ENCODE assay signal across 7 cellular contexts in genomic region chr4:70993181-70994068, GRCh38.
DNase-seq lines count a peak whose midpoint lies in the region; ATAC-seq lines count a peak whose summit lies in the region.

TSS of gene DCK (plus strand) at chr4:70993649. CDS start at chr4:70993836, 187 bp downstream.

- ATAC-seq in GM18508 (IDR thresholded peaks at IDR 0.05; ENCODE audit: insufficient read depth, unreplicated experiment) (peak; percentile 40), HG02970 (IDR thresholded peaks at IDR 0.05; ENCODE audit: low FRiP score, unreplicated experiment) (peak; percentile 85)

- DNase-seq in NCI-H187 treated with DMSO at 0.1 percent for 48 hours (lab: John Stamatoyannopoulos, UW) (peak; percentile 25), T-helper 9 cell (peak; percentile 77), astrocyte of the hippocampus (ENCODE audit: low read depth, low spot score) (peak; percentile 97), hippocampal formation (lab: John Stamatoyannopoulos, UW) (peak; percentile 78 to 83), retina (peak; percentile 97)

Comparison
In these comparisons a context has a peak if more than half of its experiments do, and no peak if none do; other contexts are left out.
1. Peak in every context shown above with its lines: DNase-seq and ATAC-seq.
2. DNase-seq: peak in every context shown above with its lines; median percentile 97 in astrocyte of the hippocampus; 97 in retina; 80 in hippocampal formation; 77 in T-helper 9 cell; 25 in NCI-H187 treated with DMSO at 0.1 percent for 48 hours.